18 cellular contexts compared by ENCODE assay signal in genomic region chr6:35170891-35171290, GRCh38. TPM values are rescaled to one million over a fixed set of nuclear protein-coding genes. Genes with fewer than 3 reads are reported as not detected.
"Had no signal": no experiment of that assay in that cellular context is flagged by ENCODE, and none has a peak within 500 bp of the region (broad histone marks: within the 10 kb centered on the region; RNA-seq: fewer than 3 reads in every experiment).

No MANE protein-coding gene starts in this region.

- H3K36me3 ChIP-seq: heart left ventricle, ovary, tibial nerve, upper lobe of right lung, vagina had no signal

- H3K4me1 ChIP-seq: testis, tibial nerve, upper lobe of right lung, vagina had no signal

- H3K9me3 ChIP-seq: heart left ventricle, mucosa of descending colon, ovary, testis, tibial nerve, upper lobe of right lung, vagina had no signal

- H3K27ac ChIP-seq: heart left ventricle, ovary, testis, tibial nerve, upper lobe of right lung, vagina had no signal

- H3K4me3 ChIP-seq: heart left ventricle, mucosa of descending colon, ovary, testis, tibial nerve, upper lobe of right lung, vagina had no signal

- H3K27me3 ChIP-seq: heart left ventricle, ovary, testis, tibial nerve, upper lobe of right lung, vagina had no signal

- DNase-seq: erythroblast; heart left ventricle; hippocampal formation; kidney glomerular epithelial cell; mammary epithelial cell; mucosa of descending colon; naive thymus-derived CD8-positive, alpha-beta T cell; ovary; right cardiac atrium; stimulated activated CD4-positive, alpha-beta T cell treated with anti-CD3 and anti-CD28 coated beads, Interleukin-4, amount 100 ng/mL, for 24 hours; testis; upper lobe of right lung had no signal

- ATAC-seq: heart left ventricle; mucosa of descending colon; naive thymus-derived CD8-positive, alpha-beta T cell; right cardiac atrium; stimulated activated memory B cell treated with anti-CD40 and anti-IgM and Interleukin-4, amounts not matched to agents 10 μg/mL and 1 μg/mL and 100 μg/mL, for 72 hours; upper lobe of right lung had no signal

RNA-seq across cellular contexts. Expression of gene TCP11, which starts 29.8 kb away (rescaled TPM):
- total RNA-seq: endothelial cell of umbilical vein; heart left ventricle; left lobe of liver; mammary epithelial cell; mucosa of descending colon; naive thymus-derived CD8-positive, alpha-beta T cell; progenitor cell of endocrine pancreas; right cardiac atrium; upper lobe of right lung; vagina had no signal
